ENCODE assay signal across 14 cellular contexts in genomic region chr2:146579154-146579930, GRCh38.
A peak's percentile ranks its signal among the peaks of the same experiment; 100 is the strongest.
DNase-seq lines count a peak whose midpoint lies in the region; ATAC-seq and TF ChIP-seq lines count a peak whose summit lies in the region.
"Had no signal": no experiment of that assay in that cellular context is flagged by ENCODE, and none has a peak within 500 bp of the region (broad histone marks: within the 10 kb centered on the region; RNA-seq: fewer than 3 reads in every experiment).

No MANE protein-coding gene starts in this region.

- H3K36me3 ChIP-seq in prostate gland (no peaks in the 10 kb centered on the region), body of pancreas (replicated peaks in 1 of 2; ENCODE audit: insufficient read depth in 1 of 2, low read depth in 2 of 2) (no peaks in the 10 kb centered on the region)

- no peaks in the 10 kb centered on the region for H3K9me3 ChIP-seq in prostate gland
- no peaks in the 10 kb centered on the region for H3K9me3 ChIP-seq in body of pancreas

- TF ChIP-seq CTCF in cardiac fibroblast (IDR thresholded peaks at IDR 0.05; ENCODE audit: low read depth, low read length) (no peak), prostate gland (IDR thresholded peaks at IDR 0.05) (no peak), body of pancreas (IDR thresholded peaks at IDR 0.05) (no peak)

- H3K4me3 ChIP-seq in cardiac fibroblast (replicated peaks in 1 of 2; ENCODE audit: low read depth in 2 of 2, low read length in 2 of 2) (no peak overlapping the region), prostate gland (no peak overlapping the region), body of pancreas (no peak overlapping the region)

- intact Hi-C loops in prostate gland (cut with DNase I): no loop called here
- intact Hi-C loops in body of pancreas (cut with DNase I): no loop called here

- H3K27me3 ChIP-seq in prostate gland (replicated peaks; ENCODE audit: insufficient read depth) (no peaks in the 10 kb centered on the region), body of pancreas (no peaks in the 10 kb centered on the region)

- H3K27ac ChIP-seq in prostate gland (no peak overlapping the region), body of pancreas (no peak overlapping the region)

- ATAC-seq in body of pancreas: no peak
- ATAC-seq: stimulated activated memory B cell treated with anti-CD40 and anti-IgM and Interleukin-4, amounts not matched to agents 10 μg/mL and 1 μg/mL and 100 μg/mL, for 72 hours had no signal

- TF ChIP-seq POLR2A in prostate gland (IDR thresholded peaks at IDR 0.05) (no peak), body of pancreas (IDR thresholded peaks at IDR 0.05) (no peak)

- H3K4me1 ChIP-seq in prostate gland (replicated peaks): no peaks in the 10 kb centered on the region
- no peaks in the 10 kb centered on the region for H3K4me1 ChIP-seq in body of pancreas

- no peak for TF ChIP-seq EP300 in Ishikawa (IDR thresholded peaks at IDR 0.05; ENCODE audit: borderline replicate concordance)

- in situ Hi-C loops in Caki2 (cut with HindIII; ENCODE audit: low pct_unique_long_range_greater_than_20kb, low sequenced_read_pairs): no loop called here

- TF ChIP-seq RAD21 in Ishikawa (IDR thresholded peaks at IDR 0.05; ENCODE audit: low read depth): no peak

- WGBS in prostate gland: 43% methylated on average over 1 of the region's 1 CpG
- 39 to 40% methylated on average over 1 of the region's 1 CpG for WGBS in body of pancreas, 2 donors

- DNase-seq in Caki2 (ENCODE audit: low read depth) (peak; percentile 3), cardiac fibroblast (ENCODE audit: low read depth in 2 of 2) (peak; percentile 75 to 77), myocyte (ENCODE audit: low read depth) (peak; percentile 34), SHP77 treated with DMSO at 0.1 percent for 48 hours (lab: John Stamatoyannopoulos, UW) (no peak), prostate gland (ENCODE audit: low spot score) (no peak), activated gamma-delta T cell treated with Interleukin-2 at 50 U/mL for 16 hours (no peak), body of pancreas (no peak)
- DNase-seq: activated B cell treated with CpG ODN at 0.5 μM for 24 hours; activated naive CD4-positive, alpha-beta T cell; naive B cell; NCI-H2081; stimulated activated CD4-positive, alpha-beta T cell treated with anti-CD3 and anti-CD28 coated beads, Interleukin-15, amount 100 ng/mL, for 24 hours had no signal

TF ChIP-seq in Ishikawa, 13 proteins besides CTCF, POLR2A, EP300 and RAD21:
- 0 out of 2 replicates have a peak, but pooled peaks have one; percentile 27 for TF ChIP-seq NFIC (IDR thresholded peaks at IDR 0.05)
- no peak for TF ChIP-seq ZBTB7A (IDR thresholded peaks at IDR 0.05; ENCODE audit: low read depth)
- no peak for TF ChIP-seq REST (IDR thresholded peaks at IDR 0.05; ENCODE audit: low read depth)
- no peak for TF ChIP-seq CREB1 (IDR thresholded peaks at IDR 0.05; ENCODE audit: low read depth)
- TF ChIP-seq FOXM1 (IDR thresholded peaks at IDR 0.05; ENCODE audit: borderline replicate concordance, low read depth): no peak
- peak; percentile 53 for TF ChIP-seq TEAD4 (IDR thresholded peaks at IDR 0.05)
- no peak for TF ChIP-seq TCF12 (IDR thresholded peaks at IDR 0.05; ENCODE audit: low read depth)
- TF ChIP-seq, protein P1, sequence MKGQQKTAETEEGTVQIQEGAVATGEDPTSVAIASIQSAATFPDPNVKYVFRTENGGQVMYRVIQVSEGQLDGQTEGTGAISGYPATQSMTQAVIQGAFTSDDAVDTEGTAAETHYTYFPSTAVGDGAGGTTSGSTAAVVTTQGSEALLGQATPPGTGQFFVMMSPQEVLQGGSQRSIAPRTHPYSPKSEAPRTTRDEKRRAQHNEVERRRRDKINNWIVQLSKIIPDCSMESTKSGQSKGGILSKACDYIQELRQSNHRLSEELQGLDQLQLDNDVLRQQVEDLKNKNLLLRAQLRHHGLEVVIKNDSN (IDR thresholded peaks at IDR 0.05): no peak
TF ChIP-seq in Ishikawa: peak in this region for 2.

Comparison
In these comparisons a context has a peak if more than half of its experiments do, and no peak if none do; other contexts are left out.
1. DNase-seq: peak in Caki2 (single experiment), cardiac fibroblast (2 of 2) and myocyte (single experiment); none in SHP77 treated with DMSO at 0.1 percent for 48 hours (single experiment), prostate gland (single experiment), activated gamma-delta T cell treated with Interleukin-2 at 50 U/mL for 16 hours (single experiment) and body of pancreas (0 of 4).